ENCODE assay signal across 8 cellular contexts in the genomic region with DNA sequence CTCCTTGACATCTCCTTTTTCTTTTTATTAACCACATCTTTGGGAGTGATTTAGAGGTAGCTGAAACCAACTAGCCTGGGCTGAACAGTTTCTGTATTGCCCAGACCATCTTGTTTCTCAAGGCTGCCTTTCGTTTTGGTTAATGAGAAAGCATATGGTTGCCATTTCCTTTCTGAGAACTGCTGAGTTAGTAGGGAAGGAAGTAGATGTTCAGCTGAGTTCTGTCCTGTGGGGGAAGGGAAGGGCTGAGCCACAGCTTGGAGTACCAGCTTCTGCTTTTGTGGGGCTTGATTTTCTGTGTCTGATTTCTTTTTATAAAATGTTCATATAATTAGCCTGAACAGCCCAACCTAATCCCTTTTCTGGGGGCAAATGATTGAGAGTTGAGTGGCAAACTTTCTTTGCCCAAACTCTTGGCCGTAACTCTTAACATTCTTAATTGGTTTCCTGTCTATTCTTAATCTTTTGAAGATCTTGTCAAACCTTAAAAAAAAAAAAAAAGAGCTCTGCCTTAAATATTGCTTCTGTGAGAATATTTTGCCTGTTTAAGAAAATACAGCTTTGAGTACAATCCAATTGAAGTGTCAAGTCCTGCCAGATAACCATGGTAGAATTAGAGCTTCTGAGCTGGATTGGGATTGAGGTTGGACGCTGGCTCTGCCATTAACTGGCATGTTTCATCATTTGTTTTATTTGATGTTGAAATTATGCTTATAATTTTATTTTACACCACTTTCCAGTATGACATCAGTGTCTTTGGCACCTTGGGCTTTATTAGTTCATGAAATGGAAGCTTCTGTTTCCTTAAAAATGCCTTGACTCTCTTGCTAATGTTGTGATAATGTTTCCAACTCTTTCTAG. TPM values are rescaled to one million over a fixed set of nuclear protein-coding genes. Genes with fewer than 3 reads are reported as not detected.
DNase-seq lines count a peak whose midpoint lies in the region; ATAC-seq lines count a peak whose summit lies in the region.

No MANE protein-coding gene starts in this region.

- H3K27me3 ChIP-seq in effector memory CD4-positive, alpha-beta T cell (replicated peaks; ENCODE audit: control insufficient read depth, insufficient read depth, low read length, poor library complexity, severe bottlenecking) = no peaks in the 10 kb centered on the region

- H3K4me3 ChIP-seq in effector memory CD4-positive, alpha-beta T cell (ENCODE audit: insufficient read depth, low read depth, low read length, poor library complexity, severe bottlenecking) = peak overlapping the region; percentile 75

- peaks cover 24% of the 10 kb centered on the region for H3K4me1 ChIP-seq in effector memory CD4-positive, alpha-beta T cell (ENCODE audit: control insufficient read depth, insufficient read depth, low read length, poor library complexity, severe bottlenecking)

- ATAC-seq in GM19438 (IDR thresholded peaks at IDR 0.05; ENCODE audit: low read depth, unreplicated experiment) (peak; percentile 64), HG03457 (IDR thresholded peaks at IDR 0.05; ENCODE audit: unreplicated experiment) (peak; percentile 61)
- peak; percentile 30 to 34 for ATAC-seq in activated CD4-positive, CD25-positive, alpha-beta regulatory T cell treated with anti-CD3 and anti-CD28 coated beads, Interleukin-2, amount 50 U/mL, for 24 hours

- no peaks in the 10 kb centered on the region for H3K9me3 ChIP-seq in effector memory CD4-positive, alpha-beta T cell (ENCODE audit: control insufficient read depth, low read length)

- H3K27ac ChIP-seq in effector memory CD4-positive, alpha-beta T cell (ENCODE audit: insufficient read depth, low read length, poor library complexity, severe bottlenecking) = peak overlapping the region; percentile 92

- H3K36me3 ChIP-seq in effector memory CD4-positive, alpha-beta T cell (ENCODE audit: control insufficient read depth, insufficient read depth, low read length) = no peaks in the 10 kb centered on the region

- DNase-seq in Ammon's horn (ENCODE audit: low spot score) (peak; percentile 64), pons (ENCODE audit: low spot score) (peak; percentile 74), NCI-H2107 (lab: John Stamatoyannopoulos, UW) (no peak), HT-29 (ENCODE audit: low spot score) (no peak)
- DNase-seq in effector memory CD4-positive, alpha-beta T cell = peak; percentile 22 to 46 (median 45)

RNA-seq across cellular contexts. Expression of gene NABP1, which starts 1.9 kb away (rescaled TPM):
- 4.6 and 7.4 TPM in 2 replicates for total RNA-seq in HT-29 (2014; rRNA removed; shearing (Covaris generic))

Comparison
In these comparisons a context has a peak if more than half of its experiments do, and no peak if none do; other contexts are left out.
1. DNase-seq: peak in Ammon's horn (single experiment), effector memory CD4-positive, alpha-beta T cell (3 of 3) and pons (single experiment); none in NCI-H2107 (single experiment) and HT-29 (single experiment).
2. Peak in every context shown above with its lines, with median percentiles within 50 percentile points of each other: ATAC-seq.